Comparison of ENCODE assay signal across 1 cellular context in genomic region chr13:52652170-52652979, GRCh38.
TF ChIP-seq lines count a peak whose summit lies in the region.

SUGT1 (plus strand) TSS chr13:52652836; CDS start chr13:52652921, 85 bp downstream.

TF ChIP-seq in HCT116, 20 proteins besides CTCF, POLR2A, EP300 and RAD21 (continued from another document):
- TF ChIP-seq ATF3 (IDR thresholded peaks at IDR 0.05), result no peak
- TF ChIP-seq SIN3A (IDR thresholded peaks at IDR 0.05; ENCODE audit: low read depth), result peak; percentile 54
- peak; percentile 81 for TF ChIP-seq EGR1 (IDR thresholded peaks at IDR 0.05; ENCODE audit: low read depth)
- peak; percentile 82 for TF ChIP-seq MAX (IDR thresholded peaks at IDR 0.05)
- TF ChIP-seq YY1 (IDR thresholded peaks at IDR 0.05; ENCODE audit: extremely low read depth, insufficient replicate concordance, low read depth, low read length), result peak; percentile 92
- no peak for TF ChIP-seq ZFX (IDR thresholded peaks at IDR 0.05)
- no peak for TF ChIP-seq EZH2phosphoT487 (IDR thresholded peaks at IDR 0.05; ENCODE audit: borderline replicate concordance)
- peak; percentile 91 for TF ChIP-seq ELF1 (IDR thresholded peaks at IDR 0.05; ENCODE audit: borderline replicate concordance, low read depth)
- peak; percentile 98 for TF ChIP-seq POLR2AphosphoS5 (IDR thresholded peaks at IDR 0.05; ENCODE audit: low read depth, low read length)
- no peak for TF ChIP-seq ZNF274 (IDR thresholded peaks at IDR 0.05; ENCODE audit: low read depth, low read length)
- TF ChIP-seq TCF7L2 (IDR thresholded peaks at IDR 0.05; ENCODE audit: borderline replicate concordance, extremely low read depth, insufficient read depth, insufficient read length), result no peak
- peak; percentile 48 for TF ChIP-seq SP1 (IDR thresholded peaks at IDR 0.05; ENCODE audit: low read depth)
- TF ChIP-seq EZH2 (IDR thresholded peaks at IDR 0.05), result no peak
